In genomic region chr2:207558106-207558505, GRCh38 we compare ENCODE assay signal across 13 cellular contexts. TPM values are rescaled to one million over a fixed set of nuclear protein-coding genes. Genes with fewer than 3 reads are reported as not detected.
DNase-seq lines count a peak whose midpoint lies in the region; ATAC-seq and TF ChIP-seq lines count a peak whose summit lies in the region.
"Had no signal": no experiment of that assay in that cellular context is flagged by ENCODE, and none has a peak within 500 bp of the region (broad histone marks: within the 10 kb centered on the region; RNA-seq: fewer than 3 reads in every experiment).

No MANE protein-coding gene starts in this region.

- intact Hi-C loops in vagina (cut with DNase I): no loop called here
- intact Hi-C loops in cardiac septum (cut with DNase I): no loop called here

- POLR2A ChIA-PET in HEK293 (lab: Yijun Ruan, JAX): no interaction called here

- peaks cover 49% of the 10 kb centered on the region for H3K36me3 ChIP-seq in CD4-positive, CD25-positive, alpha-beta regulatory T cell (ENCODE audit: control insufficient read depth, insufficient read depth, low read length)
- H3K36me3 ChIP-seq in HEK293 (ENCODE audit: control insufficient read depth in 2 of 2, insufficient read depth in 1 of 2, low read length in 2 of 2) (peaks cover 12 to 43% of the 10 kb centered on the region in 2 experiments), vagina (peaks cover 0 to 18% of the 10 kb centered on the region in 2 donors)

- H3K27me3 Mint-ChIP-seq in CD4-positive, CD25-positive, alpha-beta regulatory T cell: no peaks in the 10 kb centered on the region
- no peaks in the 10 kb centered on the region for H3K27me3 Mint-ChIP-seq in mesothelial cell of epicardium (ENCODE audit: low read depth)

- peaks cover 6% of the 10 kb centered on the region for H3K4me1 ChIP-seq in CD4-positive, CD25-positive, alpha-beta regulatory T cell (ENCODE audit: control insufficient read depth, insufficient read depth, low read length, poor library complexity, severe bottlenecking)
- no peaks in the 10 kb centered on the region for H3K4me1 ChIP-seq in HEK293 (ENCODE audit: control insufficient read depth, insufficient read depth, low read length)
- peaks cover 15% of the 10 kb centered on the region for H3K4me1 ChIP-seq in vagina

- TF ChIP-seq CTCF in HEK293 (tag by site-specific recombination; IDR thresholded peaks at IDR 0.05) (no peak), cardiac fibroblast (IDR thresholded peaks at IDR 0.05; ENCODE audit: low read depth, low read length) (no peak), mesothelial cell of epicardium (IDR thresholded peaks at IDR 0.05; ENCODE audit: unreplicated experiment) (no peak), vagina (IDR thresholded peaks at IDR 0.05) (no peak)

- CTCF ChIA-PET in HEK293 (lab: Yijun Ruan, JAX): interaction anchor here (0.6 kb wide), 1 partner anchor 78 kb away, joined by 3 read pairs; no protein-coding TSS in a partner anchor

- TF ChIP-seq POLR2A in vagina (IDR thresholded peaks at IDR 0.05): no peak

- peak overlapping the region in 2 of 3 donors; percentile 26 to 38 for H3K27ac Mint-ChIP-seq in CD4-positive, CD25-positive, alpha-beta regulatory T cell
- peak overlapping the region; percentile 5 for H3K27ac Mint-ChIP-seq in mesothelial cell of epicardium

- H3K27ac ChIP-seq in CD4-positive, CD25-positive, alpha-beta regulatory T cell (ENCODE audit: insufficient read depth, low read length, poor library complexity, severe bottlenecking): no peak overlapping the region
- H3K27ac ChIP-seq in HEK293 (ENCODE audit: extremely low read depth, low read depth, low read length): no peak overlapping the region
- no peak overlapping the region for H3K27ac ChIP-seq in vagina

- no peak overlapping the region for H3K4me3 Mint-ChIP-seq in CD4-positive, CD25-positive, alpha-beta regulatory T cell
- no peak overlapping the region for H3K4me3 Mint-ChIP-seq in mesothelial cell of epicardium

- H3K4me1 Mint-ChIP-seq in CD4-positive, CD25-positive, alpha-beta regulatory T cell: peaks cover 31 to 50% (median 42%) of the 10 kb centered on the region in 4 donors
- H3K4me1 Mint-ChIP-seq in mesothelial cell of epicardium: peaks cover 18% of the 10 kb centered on the region

- H3K9me3 Mint-ChIP-seq in CD4-positive, CD25-positive, alpha-beta regulatory T cell: no peaks in the 10 kb centered on the region
- H3K9me3 Mint-ChIP-seq in mesothelial cell of epicardium: no peaks in the 10 kb centered on the region

- no peaks in the 10 kb centered on the region for H3K9me3 ChIP-seq in CD4-positive, CD25-positive, alpha-beta regulatory T cell (ENCODE audit: control insufficient read depth in 2 of 2, low read length in 2 of 2)
- H3K9me3 ChIP-seq in HEK293 (ENCODE audit: control insufficient read depth, insufficient read depth, low read depth, low read length) (no peaks in the 10 kb centered on the region), vagina (no peaks in the 10 kb centered on the region)

- peaks cover 46% of the 10 kb centered on the region for H3K36me3 Mint-ChIP-seq in CD4-positive, CD25-positive, alpha-beta regulatory T cell
- peaks cover 33% of the 10 kb centered on the region for H3K36me3 Mint-ChIP-seq in mesothelial cell of epicardium

- no peak overlapping the region for H3K4me3 ChIP-seq in CD4-positive, CD25-positive, alpha-beta regulatory T cell (ENCODE audit: low read depth, low read length)
- H3K4me3 ChIP-seq in HEK293 (ENCODE audit: low read depth, low read length) (no peak overlapping the region), cardiac fibroblast (replicated peaks in 1 of 2; ENCODE audit: low read depth in 2 of 2, low read length in 2 of 2) (no peak overlapping the region), vagina (no peak overlapping the region)

- ATAC-seq in CD4-positive, CD25-positive, alpha-beta regulatory T cell (ENCODE audit: low read depth in 2 of 2): no peak
- ATAC-seq in HG03457 (IDR thresholded peaks at IDR 0.05; ENCODE audit: unreplicated experiment): no peak
- ATAC-seq in HG02678 (IDR thresholded peaks at IDR 0.05; ENCODE audit: unreplicated experiment): no peak

- no peaks in the 10 kb centered on the region for H3K27me3 ChIP-seq in CD4-positive, CD25-positive, alpha-beta regulatory T cell (ENCODE audit: control insufficient read depth, insufficient read depth, low read length)
- no peaks in the 10 kb centered on the region for H3K27me3 ChIP-seq in vagina

- DNase-seq in CD4-positive, CD25-positive, alpha-beta regulatory T cell: no peak
- DNase-seq in cardiac fibroblast (ENCODE audit: low read depth in 2 of 2) (peak; percentile 37 to 63), mesothelial cell of epicardium (ENCODE audit: low spot score in 2 of 2, unreplicated experiment in 2 of 2) (no peak), vagina (ENCODE audit: extremely low spot score in 2 of 2) (no peak), cardiac septum (ENCODE audit: low spot score) (no peak)
- DNase-seq: activated effector memory CD4-positive, alpha-beta T cell treated with anti-CD3 and anti-CD28 coated beads, Interleukin-2, amount 50 U/mL, for 16 hours; DMS79; effector CD8-positive, alpha-beta T cell; NCI-H1105; NCI-H69 had no signal

TF ChIP-seq in HEK293, 187 proteins besides CTCF, POLR2A, EP300 and RAD21 (continues in another document):
- TF ChIP-seq GLIS1 (tag by site-specific recombination; IDR thresholded peaks at IDR 0.05) (no peak), PRDM2 (tag by site-specific recombination; IDR thresholded peaks at IDR 0.05; ENCODE audit: borderline replicate concordance) (no peak), ZNF560 (tag by site-specific recombination; IDR thresholded peaks at IDR 0.05; ENCODE audit: borderline replicate concordance) (no peak), KLF7 (tag by site-specific recombination; IDR thresholded peaks at IDR 0.05; ENCODE audit: borderline replicate concordance) (no peak), ZBTB17 (tag by site-specific recombination; IDR thresholded peaks at IDR 0.05) (peak; percentile 21; the same call in 1 of the 2 replicates), ZNF26 (tag by site-specific recombination; IDR thresholded peaks at IDR 0.05) (no peak)

RNA-seq across cellular contexts. Expression of gene CREB1, which starts 28.3 kb away (rescaled TPM):
- 124 TPM for total RNA-seq in CD4-positive, CD25-positive, alpha-beta regulatory T cell
- 10 to 100 TPM; 69.0 to 96.8 (median 89.3) TPM for polyA plus RNA-seq in CD4-positive, CD25-positive, alpha-beta regulatory T cell
- total RNA-seq in mesothelial cell of epicardium: 88.9 to 111 TPM (median 97.0 TPM) in 3 replicates
- 27.3 TPM for total RNA-seq in vagina
- total RNA-seq in cardiac septum: 46.9 TPM

Comparison
In these comparisons a context has a peak if more than half of its experiments do, and no peak if none do; other contexts are left out.
1. DNase-seq: peak in cardiac fibroblast (2 of 2); none in CD4-positive, CD25-positive, alpha-beta regulatory T cell (0 of 3), mesothelial cell of epicardium (0 of 2), vagina (0 of 2) and cardiac septum (single experiment).